Comparison of ENCODE assay signal across 22 cellular contexts in the genomic region with DNA sequence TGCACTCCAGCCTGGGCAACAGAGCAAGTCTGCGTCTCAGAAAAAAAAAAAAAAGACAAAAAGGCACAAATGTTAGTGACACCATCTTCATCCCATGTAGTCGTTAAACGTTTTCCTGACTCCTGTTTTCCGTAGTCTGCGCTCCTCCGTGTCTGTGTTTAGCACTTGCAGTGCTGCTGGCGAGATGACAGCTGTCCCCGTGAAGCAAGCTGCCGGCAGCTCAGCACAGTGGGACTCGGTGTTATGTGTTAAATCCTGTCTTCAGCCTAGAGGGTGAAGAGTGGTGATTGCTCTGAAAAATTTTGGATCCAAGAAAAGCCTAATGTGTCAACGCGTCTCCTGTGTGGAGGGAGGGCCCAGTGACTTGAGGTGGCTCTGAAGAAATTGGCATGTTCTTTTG. TPM values are rescaled to one million over a fixed set of nuclear protein-coding genes. Genes with fewer than 3 reads are reported as not detected.
DNase-seq lines count a peak whose midpoint lies in the region; ATAC-seq and TF ChIP-seq lines count a peak whose summit lies in the region.
"Had no signal": no experiment of that assay in that cellular context is flagged by ENCODE, and none has a peak within 500 bp of the region (broad histone marks: within the 10 kb centered on the region; RNA-seq: fewer than 3 reads in every experiment).

No MANE protein-coding gene starts in this region.

- no peaks in the 10 kb centered on the region for H3K27me3 ChIP-seq in endodermal cell (ENCODE audit: control insufficient read depth, insufficient read depth, low read length, poor library complexity, severe bottlenecking)
- H3K27me3 ChIP-seq in neural progenitor cell, result no peaks in the 10 kb centered on the region
- H3K27me3 ChIP-seq: SJCRH30 had no signal

- intact Hi-C loops in CD14-positive monocyte (cut with micrococcal nuclease), result no loop called here

- CTCF ChIA-PET in WTC11 (lab: Charles Lee), result no interaction called here

- no peaks in the 10 kb centered on the region for H3K4me1 Mint-ChIP-seq in WTC11
- H3K4me1 Mint-ChIP-seq in endodermal cell, result no peaks in the 10 kb centered on the region
- no peaks in the 10 kb centered on the region for H3K4me1 Mint-ChIP-seq in neural progenitor cell
- H3K4me1 Mint-ChIP-seq in CD14-positive monocyte, result peaks cover 3% of the 10 kb centered on the region

- no peak overlapping the region for H2AFZ ChIP-seq in neural progenitor cell (replicated peaks)
- H2AFZ ChIP-seq: GM23248 had no signal

- no peak overlapping the region for H3K27ac ChIP-seq in endodermal cell (ENCODE audit: low read depth, low read length)
- H3K27ac ChIP-seq in neural progenitor cell, result no peak overlapping the region
- H3K27ac ChIP-seq: GM23248, SJCRH30 had no signal

- ATAC-seq in WTC11 (no peak), HG03457 (IDR thresholded peaks at IDR 0.05; ENCODE audit: unreplicated experiment) (no peak)
- ATAC-seq: Panc1 had no signal

- no peak for TF ChIP-seq CTCF in WTC11 (IDR thresholded peaks at IDR 0.05)
- TF ChIP-seq CTCF in endodermal cell (conservative IDR thresholded peaks at IDR 0.05), result no peak
- no peak for TF ChIP-seq CTCF in neural progenitor cell (IDR thresholded peaks at IDR 0.05)
- no peak for TF ChIP-seq CTCF in CD14-positive monocyte (IDR thresholded peaks at IDR 0.05)

- H3K9me3 Mint-ChIP-seq in WTC11, result no peaks in the 10 kb centered on the region
- no peaks in the 10 kb centered on the region for H3K9me3 Mint-ChIP-seq in endodermal cell
- H3K9me3 Mint-ChIP-seq in neural progenitor cell, result no peaks in the 10 kb centered on the region
- H3K9me3 Mint-ChIP-seq in CD14-positive monocyte, result peaks cover 0 to 2% (median 0%) of the 10 kb centered on the region in 7 donors
- H3K9me3 Mint-ChIP-seq: CD4-positive, alpha-beta T cell; IgD-negative memory B cell had no signal

- peak overlapping the region; percentile 89; the same call in 1 of the 2 replicates for H3K27ac Mint-ChIP-seq in WTC11
- peak overlapping the region; percentile 28 for H3K27ac Mint-ChIP-seq in endodermal cell
- H3K27ac Mint-ChIP-seq in neural progenitor cell, result peak overlapping the region; percentile 51
- H3K27ac Mint-ChIP-seq in CD14-positive monocyte, result peak overlapping the region in 3 of 7 donors; percentile 2 to 46 (median 6)
- H3K27ac Mint-ChIP-seq: CD4-positive, alpha-beta T cell had no signal

- peaks cover 3% of the 10 kb centered on the region for H3F3A ChIP-seq in neural progenitor cell (ENCODE audit: low read depth)

- H3K27me3 Mint-ChIP-seq in WTC11 (ENCODE audit: low read depth), result no peaks in the 10 kb centered on the region
- H3K27me3 Mint-ChIP-seq in endodermal cell (ENCODE audit: insufficient read depth), result no peaks in the 10 kb centered on the region
- H3K27me3 Mint-ChIP-seq in neural progenitor cell (ENCODE audit: insufficient read depth, low read depth), result peaks cover 4% of the 10 kb centered on the region
- H3K27me3 Mint-ChIP-seq in CD14-positive monocyte (ENCODE audit: low read depth in 3 of 3), result no peaks in the 10 kb centered on the region
- H3K27me3 Mint-ChIP-seq: CD4-positive, alpha-beta T cell; IgD-negative memory B cell had no signal

- H3K4me2 ChIP-seq in neural progenitor cell, result no peak overlapping the region

- H3K4me3 ChIP-seq in endodermal cell (ENCODE audit: low read length) (no peak overlapping the region), neural progenitor cell (no peak overlapping the region)
- H3K4me3 ChIP-seq: GM23248, HAP-1, SJCRH30 had no signal

- H3K9ac ChIP-seq in endodermal cell (ENCODE audit: extremely low read depth, low read length, poor library complexity, severe bottlenecking) (no peak overlapping the region), neural progenitor cell (no peak overlapping the region)
- H3K9ac ChIP-seq: GM23248 had no signal

- H3K36me3 Mint-ChIP-seq in WTC11, result peaks cover 62% of the 10 kb centered on the region
- H3K36me3 Mint-ChIP-seq in endodermal cell (ENCODE audit: low read depth), result peaks cover 57% of the 10 kb centered on the region
- peaks cover 21% of the 10 kb centered on the region for H3K36me3 Mint-ChIP-seq in neural progenitor cell
- H3K36me3 Mint-ChIP-seq in CD14-positive monocyte, result peaks cover 35 to 74% of the 10 kb centered on the region in 2 donors

- H3K4me1 ChIP-seq in endodermal cell (ENCODE audit: control insufficient read depth, insufficient read depth, low read length) (no peaks in the 10 kb centered on the region), neural progenitor cell (no peaks in the 10 kb centered on the region)
- H3K4me1 ChIP-seq: HAP-1, SJCRH30 had no signal

- peak; percentile 64 for DNase-seq in Ammon's horn (ENCODE audit: low spot score)
- DNase-seq in WTC11 (ENCODE audit: low spot score), result no peak
- no peak for DNase-seq in endodermal cell
- DNase-seq in neural progenitor cell (ENCODE audit: low spot score), result no peak
- DNase-seq in NCI-H774 (lab: John Stamatoyannopoulos, UW), result no peak
- no peak for DNase-seq in stimulated activated naive CD4-positive, alpha-beta T cell (lab: John Stamatoyannopoulos, UW)
- DNase-seq in CD14-positive monocyte (ENCODE audit: low spot score), result no peak
- DNase-seq: CD4-positive, alpha-beta T cell; COR-L47; DMS79; GM23248; MV-4-11; NCI-H1105 treated with DMSO at 0.1 percent for 48 hours; NCI-H2029 treated with DMSO at 0.1 percent for 48 hours; NCI-H226; NCI-H510A treated with DMSO at 0.1 percent for 48 hours; NCI-H82; SJCRH30 had no signal

- POLR2A ChIA-PET in WTC11 (lab: Charles Lee), result no interaction called here

- peaks cover 21% of the 10 kb centered on the region for H3K79me2 ChIP-seq in neural progenitor cell (ENCODE audit: low read depth)

- peaks cover 35% of the 10 kb centered on the region for H4K20me1 ChIP-seq in neural progenitor cell (ENCODE audit: low read depth)

- WGBS in endodermal cell (ENCODE audit: insufficient coverage in 1 of 2, insufficient read length in 1 of 2), 2 experiments, result 93 to 98% methylated on average over 12 of the region's 12 CpGs

- peaks cover 5% of the 10 kb centered on the region for H3K9me3 ChIP-seq in endodermal cell (ENCODE audit: control insufficient read depth, low read length)
- H3K9me3 ChIP-seq in neural progenitor cell (ENCODE audit: low read depth), result no peaks in the 10 kb centered on the region
- H3K9me3 ChIP-seq: HAP-1, SJCRH30 had no signal

- H3K36me3 ChIP-seq in endodermal cell (ENCODE audit: control insufficient read depth, insufficient read depth, low read length) (peaks cover 53% of the 10 kb centered on the region), neural progenitor cell (no peaks in the 10 kb centered on the region)

- H3K4me3 Mint-ChIP-seq in WTC11 (no peak overlapping the region), endodermal cell (no peak overlapping the region), neural progenitor cell (no peak overlapping the region), CD14-positive monocyte (no peak overlapping the region)
- H3K4me3 Mint-ChIP-seq: CD4-positive, alpha-beta T cell; IgD-negative memory B cell had no signal

TF ChIP-seq in WTC11, 78 proteins besides CTCF, POLR2A, EP300 and RAD21 (continues in another document):
- TF ChIP-seq, protein P1, sequence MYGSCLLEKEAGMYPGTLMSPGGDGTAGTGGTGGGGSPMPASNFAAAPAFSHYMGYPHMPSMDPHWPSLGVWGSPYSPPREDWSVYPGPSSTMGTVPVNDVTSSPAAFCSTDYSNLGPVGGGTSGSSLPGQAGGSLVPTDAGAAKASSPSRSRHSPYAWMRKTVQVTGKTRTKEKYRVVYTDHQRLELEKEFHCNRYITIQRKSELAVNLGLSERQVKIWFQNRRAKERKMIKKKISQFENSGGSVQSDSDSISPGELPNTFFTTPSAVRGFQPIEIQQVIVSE (CRISPR knock-in tag; IDR thresholded peaks at IDR 0.05; ENCODE audit: borderline replicate concordance), result no peak
- TF ChIP-seq, protein P2, sequence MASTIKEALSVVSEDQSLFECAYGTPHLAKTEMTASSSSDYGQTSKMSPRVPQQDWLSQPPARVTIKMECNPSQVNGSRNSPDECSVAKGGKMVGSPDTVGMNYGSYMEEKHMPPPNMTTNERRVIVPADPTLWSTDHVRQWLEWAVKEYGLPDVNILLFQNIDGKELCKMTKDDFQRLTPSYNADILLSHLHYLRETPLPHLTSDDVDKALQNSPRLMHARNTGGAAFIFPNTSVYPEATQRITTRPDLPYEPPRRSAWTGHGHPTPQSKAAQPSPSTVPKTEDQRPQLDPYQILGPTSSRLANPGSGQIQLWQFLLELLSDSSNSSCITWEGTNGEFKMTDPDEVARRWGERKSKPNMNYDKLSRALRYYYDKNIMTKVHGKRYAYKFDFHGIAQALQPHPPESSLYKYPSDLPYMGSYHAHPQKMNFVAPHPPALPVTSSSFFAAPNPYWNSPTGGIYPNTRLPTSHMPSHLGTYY (CRISPR knock-in tag; IDR thresholded peaks at IDR 0.05), result no peak

RNA-seq across cellular contexts. Expression of a gene that starts 18.4 kb away (rescaled TPM):
- total RNA-seq in WTC11 (2021), result 34.8 to 39.8 TPM (median 38.8 TPM) in 3 replicates
- 10 to 100 TPM; 31.2 to 36.9 TPM for total RNA-seq in endodermal cell
- 37.4 TPM for polyA plus RNA-seq in endodermal cell (2013, experiment 1 of 2)
- 37.1 TPM for polyA plus RNA-seq in endodermal cell (2013, experiment 2 of 2)
- total RNA-seq in neural progenitor cell (ENCODE audit: low replicate concordance), result 24.9 and 42.7 TPM in 2 replicates
- polyA plus RNA-seq in CD14-positive monocyte, result 1 to 10 TPM; 3.8 to 5.4 TPM

RNA-seq across cellular contexts. Expression of a gene that starts 32.9 kb away (rescaled TPM):
- total RNA-seq in WTC11 (2021) (111 to 116 TPM (median 115 TPM) in 3 replicates), endodermal cell (100 to 1,000 TPM; 117 TPM), neural progenitor cell (ENCODE audit: low replicate concordance) (36.0 and 166 TPM in 2 replicates)
- 91.6 TPM for polyA plus RNA-seq in endodermal cell (2013, experiment 1 of 2)
- 89.8 TPM for polyA plus RNA-seq in endodermal cell (2013, experiment 2 of 2)
- polyA plus RNA-seq in CD14-positive monocyte, result 10 to 100 TPM in 1 of 2 donors, 1 to 10 TPM in 1; 7.0 to 10.5 TPM

RNA-seq across cellular contexts. Expression of a gene that starts 36.8 kb away (rescaled TPM):
- total RNA-seq in WTC11 (2021) (126 to 161 TPM (median 137 TPM) in 3 replicates), endodermal cell (10 to 100 TPM; 70.7 to 76.9 TPM), neural progenitor cell (ENCODE audit: low replicate concordance) (37.5 and 82.1 TPM in 2 replicates)
- polyA plus RNA-seq in endodermal cell (2013, experiment 1 of 2), result 48.1 TPM
- polyA plus RNA-seq in endodermal cell (2013, experiment 2 of 2), result 46.4 TPM
- polyA plus RNA-seq in CD14-positive monocyte, result 1 to 10 TPM; 4.4 to 5.4 TPM

RNA-seq across cellular contexts. Expression of a gene that starts 38.9 kb away (rescaled TPM):
- total RNA-seq in WTC11 (2021), result 89.4 to 109 TPM (median 89.7 TPM) in 3 replicates
- 10 to 100 TPM; 76.8 to 77.0 TPM for total RNA-seq in endodermal cell
- polyA plus RNA-seq in endodermal cell (2013, experiment 1 of 2), result 76.9 TPM
- polyA plus RNA-seq in endodermal cell (2013, experiment 2 of 2), result 77.1 TPM
- total RNA-seq in neural progenitor cell (ENCODE audit: low replicate concordance), result 25.3 and 87.0 TPM in 2 replicates
- polyA plus RNA-seq in CD14-positive monocyte, result 10 to 100 TPM; 14.0 to 15.0 TPM
